ENCODE assay signal across 1 cellular context in the genomic region with DNA sequence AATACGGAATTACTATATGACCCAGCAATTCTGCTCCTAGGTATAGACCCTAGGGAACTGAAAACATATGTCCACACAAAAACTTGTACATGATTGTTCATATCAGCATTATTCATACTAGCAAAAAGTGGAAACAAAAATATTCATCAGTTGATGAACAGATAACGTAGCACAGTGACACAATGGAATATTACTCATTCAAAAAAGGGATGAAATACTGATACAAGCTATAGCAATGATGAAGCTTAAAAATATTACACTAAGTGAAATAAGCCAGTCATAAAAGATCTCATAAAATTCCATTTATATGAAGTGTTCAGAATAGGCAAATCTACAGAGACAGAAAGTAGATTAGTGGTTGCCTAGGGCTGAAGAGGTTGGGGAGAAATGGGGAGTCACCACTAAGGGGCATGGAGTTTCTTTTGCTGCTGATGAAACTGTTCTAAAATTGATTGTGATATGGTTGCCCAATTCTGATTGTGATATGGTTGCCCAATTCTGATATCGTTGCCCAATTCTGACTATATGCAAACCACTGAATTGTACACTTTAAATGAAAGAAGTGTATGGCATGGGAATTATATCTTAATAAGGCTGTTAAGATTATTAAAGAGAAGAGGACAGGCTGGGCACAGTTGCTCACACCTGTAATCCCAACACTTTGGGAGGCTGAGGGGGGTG.
A peak's percentile ranks its signal among the peaks of the same experiment; 100 is the strongest.
TF ChIP-seq lines count a peak whose summit lies in the region.

No MANE protein-coding gene starts in this region.

TF ChIP-seq in endothelial cell of umbilical vein, 7 proteins besides CTCF, POLR2A, EP300 and RAD21:
- TF ChIP-seq GATA2 (IDR thresholded peaks at IDR 0.05; ENCODE audit: insufficient read depth, insufficient read length, low read depth, low read length) = peak; percentile 35
- no peak for TF ChIP-seq POLR2AphosphoS5 (IDR thresholded peaks at IDR 0.05; ENCODE audit: insufficient read depth, low read depth, low read length)
TF ChIP-seq in endothelial cell of umbilical vein: peak in this region for 1.
